24 cellular contexts compared by ENCODE assay signal in the genomic region with DNA sequence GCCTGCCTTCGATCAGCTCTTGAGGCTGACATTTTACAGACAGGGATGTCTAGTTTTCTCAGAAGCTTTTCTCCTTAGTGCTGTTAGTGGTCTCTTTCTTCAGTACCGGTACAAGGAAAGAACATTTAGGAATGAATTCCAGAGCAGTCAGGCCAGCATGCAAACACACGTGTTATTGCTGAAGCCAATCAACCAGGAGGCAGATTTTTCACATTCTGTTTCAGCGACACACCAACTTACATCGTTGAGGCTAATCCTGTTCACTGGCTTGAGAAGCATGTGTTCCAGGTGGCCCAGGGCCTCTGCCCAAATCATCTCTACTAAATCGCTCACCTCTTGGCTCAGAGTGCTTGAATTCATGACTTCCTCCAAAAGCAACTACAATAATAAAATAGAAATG.
"Had no signal": no experiment of that assay in that cellular context is flagged by ENCODE, and none has a peak within 500 bp of the region (broad histone marks: within the 10 kb centered on the region; RNA-seq: fewer than 3 reads in every experiment).

No MANE protein-coding gene starts in this region.

- DNase-seq: activated B cell treated with CpG ODN at 0.5 μM for 24 hours; activated CD4-positive, alpha-beta T cell treated with anti-CD3 and anti-CD28 coated beads for 1 hour; activated CD4-positive, alpha-beta T cell treated with anti-CD3 and anti-CD28 coated beads, Interleukin-2, amount 10 ng/mL, durations not matched to agents 24 days and 14 days; activated CD4-positive, alpha-beta T cell treated with anti-CD3 and anti-CD28 coated beads, Interleukin-2, amount 50 U/mL, for 48 hours; activated CD8-positive, alpha-beta memory T cell treated with anti-CD3 and anti-CD28 coated beads, Interleukin-2, amount 10 ng/mL, durations not matched to agents 7 days and 5 days; activated effector memory CD4-positive, alpha-beta T cell treated with Interleukin-2 at 50 U/mL for 16 hours; activated naive CD4-positive, alpha-beta T cell; activated T-cell treated with anti-CD3 and anti-CD28 coated beads, Interleukin-2, amount 50 U/mL, for 24 hours; KG1; NCI-H1048; NCI-H146; NCI-H187 treated with DMSO at 0.1 percent for 48 hours; NCI-H2081 treated with DMSO at 0.1 percent for 48 hours; NCI-H446; NCI-H524; NCI-H748 treated with DMSO at 0.1 percent for 48 hours; NK-92 treated with Interleukin-12 subunit alpha and Interleukin-12 subunit beta, amount 100 ng/mL, for 24 hours; Peyer's patch; SHP77 had no signal

- H3K9me3 Mint-ChIP-seq: activated B cell treated with CpG ODN at 0.5 μM for 24 hours; activated CD4-positive, alpha-beta T cell treated with anti-CD3 and anti-CD28 coated beads, Interleukin-2, amount 10 ng/mL, durations not matched to agents 24 days and 14 days; activated T-cell treated with anti-CD3 and anti-CD28 coated beads, Interleukin-2, amount 50 U/mL, for 24 hours; activated T-helper 1 cell treated with anti-CD3 and anti-CD28 coated beads, Interleukin-12 subunit alpha, Interleukin-12 subunit beta, Interleukin-2, Interleukin-4 antibody, amounts not matched to agents 30 ng/mL and 10 ng/mL and 1 ng/mL, durations not matched to agents 14 hours and 24 hours and 36 hours; T-helper 1 cell treated with Interleukin-12 subunit alpha and Interleukin-12 subunit beta and Interleukin-4 antibody, amounts not matched to agents 30 μg/mL and 1 μg/mL, for 36 hours had no signal

- H3K4me3 Mint-ChIP-seq: activated B cell treated with CpG ODN at 0.5 μM for 24 hours; activated CD4-positive, alpha-beta T cell treated with anti-CD3 and anti-CD28 coated beads, Interleukin-2, amount 10 ng/mL, durations not matched to agents 24 days and 14 days; activated CD8-positive, alpha-beta memory T cell treated with anti-CD3 and anti-CD28 coated beads, Interleukin-2, amount 10 ng/mL, durations not matched to agents 7 days and 5 days; activated naive CD8-positive, alpha-beta T cell; activated T-cell treated with anti-CD3 and anti-CD28 coated beads, Interleukin-2, amount 50 U/mL, for 24 hours; activated T-helper 1 cell treated with anti-CD3 and anti-CD28 coated beads, Interleukin-12 subunit alpha, Interleukin-12 subunit beta, Interleukin-2, Interleukin-4 antibody, amounts not matched to agents 30 ng/mL and 10 ng/mL and 1 ng/mL, durations not matched to agents 14 hours and 24 hours and 36 hours; IgD-negative memory B cell; T-helper 1 cell treated with Interleukin-12 subunit alpha and Interleukin-12 subunit beta and Interleukin-4 antibody, amounts not matched to agents 30 μg/mL and 1 μg/mL, for 36 hours had no signal

- H3K27ac Mint-ChIP-seq: activated B cell treated with CpG ODN at 0.5 μM for 24 hours; activated CD4-positive, alpha-beta T cell treated with anti-CD3 and anti-CD28 coated beads, Interleukin-2, amount 10 ng/mL, durations not matched to agents 24 days and 14 days; activated CD8-positive, alpha-beta memory T cell treated with anti-CD3 and anti-CD28 coated beads, Interleukin-2, amount 10 ng/mL, durations not matched to agents 7 days and 5 days; activated naive CD8-positive, alpha-beta T cell; activated T-cell treated with anti-CD3 and anti-CD28 coated beads, Interleukin-2, amount 50 U/mL, for 24 hours; activated T-helper 1 cell treated with anti-CD3 and anti-CD28 coated beads, Interleukin-12 subunit alpha, Interleukin-12 subunit beta, Interleukin-2, Interleukin-4 antibody, amounts not matched to agents 30 ng/mL and 10 ng/mL and 1 ng/mL, durations not matched to agents 14 hours and 24 hours and 36 hours; IgD-negative memory B cell; T-helper 1 cell treated with Interleukin-12 subunit alpha and Interleukin-12 subunit beta and Interleukin-4 antibody, amounts not matched to agents 30 μg/mL and 1 μg/mL, for 36 hours had no signal

- H3K4me3 ChIP-seq: Peyer's patch, SJSA1 had no signal

- H3K4me1 Mint-ChIP-seq: activated B cell treated with CpG ODN at 0.5 μM for 24 hours; activated CD4-positive, alpha-beta T cell treated with anti-CD3 and anti-CD28 coated beads, Interleukin-2, amount 10 ng/mL, durations not matched to agents 24 days and 14 days; activated CD8-positive, alpha-beta memory T cell treated with anti-CD3 and anti-CD28 coated beads, Interleukin-2, amount 10 ng/mL, durations not matched to agents 7 days and 5 days; IgD-negative memory B cell had no signal

- H3K27me3 Mint-ChIP-seq: activated B cell treated with CpG ODN at 0.5 μM for 24 hours; activated CD4-positive, alpha-beta T cell treated with anti-CD3 and anti-CD28 coated beads, Interleukin-2, amount 10 ng/mL, durations not matched to agents 24 days and 14 days; activated CD8-positive, alpha-beta memory T cell treated with anti-CD3 and anti-CD28 coated beads, Interleukin-2, amount 10 ng/mL, durations not matched to agents 7 days and 5 days; activated naive CD8-positive, alpha-beta T cell; activated T-cell treated with anti-CD3 and anti-CD28 coated beads, Interleukin-2, amount 50 U/mL, for 24 hours; IgD-negative memory B cell had no signal
